Comparison of ENCODE assay signal across 1 cellular context in genomic region chr6:56820060-56820459, GRCh38.
TF ChIP-seq lines count a peak whose summit lies in the region.

No MANE protein-coding gene starts in this region.

TF ChIP-seq in HepG2, 621 proteins besides CTCF, POLR2A, EP300 and RAD21 (continued from another document):
- TF ChIP-seq FOXP4 (CRISPR knock-in tag; IDR thresholded peaks at IDR 0.05): no peak
- no peak for TF ChIP-seq ZNF781 (CRISPR knock-in tag; IDR thresholded peaks at IDR 0.05; ENCODE audit: borderline replicate concordance, not compliant biosample characterization)
- no peak for TF ChIP-seq TIGD3 (CRISPR knock-in tag; IDR thresholded peaks at IDR 0.05; ENCODE audit: borderline replicate concordance)
- no peak for TF ChIP-seq ELF4 (CRISPR knock-in tag; IDR thresholded peaks at IDR 0.05; ENCODE audit: borderline replicate concordance)
- TF ChIP-seq AHR (CRISPR knock-in tag; IDR thresholded peaks at IDR 0.05): no peak
- TF ChIP-seq ZNF841 (CRISPR knock-in tag; IDR thresholded peaks at IDR 0.05; ENCODE audit: borderline replicate concordance): no peak
